ENCODE assay signal across 23 cellular contexts in the genomic region with DNA sequence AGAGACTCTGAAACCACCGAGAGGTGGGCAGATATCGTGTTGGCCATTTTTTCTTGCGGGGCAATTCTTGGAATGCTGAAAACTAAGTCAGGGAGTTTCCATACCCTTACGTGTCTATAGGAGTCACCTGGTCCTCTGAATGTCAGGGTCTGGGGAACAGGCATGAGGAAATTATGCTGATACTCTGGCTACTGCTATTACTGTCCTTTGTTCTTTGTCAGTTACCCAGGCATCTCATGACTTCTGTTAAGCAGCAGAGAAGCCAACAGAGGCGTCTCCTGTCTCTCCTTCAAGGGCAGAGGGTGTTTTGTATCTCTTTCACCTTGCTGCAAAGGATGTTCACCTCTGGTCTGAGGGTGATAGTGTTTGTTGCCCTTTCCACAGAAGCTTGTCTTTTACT.
A peak's percentile ranks its signal among the peaks of the same experiment; 100 is the strongest.
DNase-seq lines count a peak whose midpoint lies in the region; ATAC-seq and TF ChIP-seq lines count a peak whose summit lies in the region.
"Had no signal": no experiment of that assay in that cellular context is flagged by ENCODE, and none has a peak within 500 bp of the region (broad histone marks: within the 10 kb centered on the region; RNA-seq: fewer than 3 reads in every experiment).

No MANE protein-coding gene starts in this region.

- no peaks in the 10 kb centered on the region for H3K79me2 ChIP-seq in DND-41 (ENCODE audit: insufficient read depth, low read length)

- peaks cover 4% of the 10 kb centered on the region for H3K27me3 Mint-ChIP-seq in brain
- H3K27me3 Mint-ChIP-seq in nephron (ENCODE audit: low read depth) = no peaks in the 10 kb centered on the region
- H3K27me3 Mint-ChIP-seq: CD4-positive, alpha-beta T cell had no signal

- H3K36me3 ChIP-seq in DND-41 (ENCODE audit: insufficient read depth, low read length) (no peaks in the 10 kb centered on the region), KOPT-K1 (ENCODE audit: insufficient read depth, low read length) (no peaks in the 10 kb centered on the region)
- H3K36me3 ChIP-seq: BLaER1 treated with 17β-estradiol and CSF1 and Interleukin-3, amounts not matched to agents 10 nM and 100 nM had no signal

- DNase-seq in DND-41 = no peak
- DNase-seq in AG20443 (ENCODE audit: low spot score) = no peak
- no peak for DNase-seq in stimulated activated naive CD4-positive, alpha-beta T cell (lab: John Stamatoyannopoulos, UW)
- DNase-seq: AML-193; CD4-positive, alpha-beta T cell; COR-L47; MM.1S; NCI-H1092 treated with DMSO at 0.1 percent for 48 hours; NCI-H1436; NCI-H187; NCI-H2081 treated with DMSO at 0.1 percent for 48 hours; NCI-H2171; NCI-H345; NCI-H510A treated with DMSO at 0.1 percent for 48 hours; T-helper 2 cell had no signal

- H2AFZ ChIP-seq in DND-41 (ENCODE audit: low read depth, low read length) = peak overlapping the region; percentile 64

- no peaks in the 10 kb centered on the region for H4K20me1 ChIP-seq in DND-41 (ENCODE audit: insufficient read depth, low read length)
- H4K20me1 ChIP-seq: BLaER1 treated with 17β-estradiol and CSF1 and Interleukin-3, amounts not matched to agents 10 nM and 100 nM had no signal

- peak overlapping the region in 3 of 5 experiments; percentile 18 to 67 (median 56) for H3K27ac Mint-ChIP-seq in brain
- H3K27ac Mint-ChIP-seq in nephron = peak overlapping the region in 2 of 3 experiments; percentile 40 to 73
- H3K27ac Mint-ChIP-seq: CD4-positive, alpha-beta T cell had no signal

- H3K9ac ChIP-seq in DND-41 (ENCODE audit: low read depth, low read length) = no peak overlapping the region
- H3K9ac ChIP-seq: BLaER1 treated with 17β-estradiol and CSF1 and Interleukin-3, amounts not matched to agents 10 nM and 100 nM had no signal

- no peak overlapping the region for H3K4me3 ChIP-seq in DND-41 (ENCODE audit: low read depth in 1 of 2, low read length in 2 of 2)
- H3K4me3 ChIP-seq: BLaER1 treated with 17β-estradiol and CSF1 and Interleukin-3, amounts not matched to agents 10 nM and 100 nM; K562 had no signal

- no peaks in the 10 kb centered on the region for H3K36me3 Mint-ChIP-seq in brain
- no peaks in the 10 kb centered on the region for H3K36me3 Mint-ChIP-seq in nephron (ENCODE audit: low read depth)

- H3K9me3 Mint-ChIP-seq in brain (peaks cover 0 to 10% (median 0%) of the 10 kb centered on the region in 5 experiments), nephron (no peaks in the 10 kb centered on the region)
- H3K9me3 Mint-ChIP-seq: CD4-positive, alpha-beta T cell had no signal

- no peak overlapping the region for H3K27ac ChIP-seq in DND-41 (ENCODE audit: low read length)
- H3K27ac ChIP-seq in KOPT-K1 (ENCODE audit: low read depth, low read length, poor library complexity, severe bottlenecking) = peak overlapping the region; percentile 15
- H3K27ac ChIP-seq: BLaER1 treated with 17β-estradiol and CSF1 and Interleukin-3, amounts not matched to agents 10 nM and 100 nM had no signal

- 0 out of 3 replicates have a peak, but pooled peaks have one; percentile 27 for ATAC-seq in DND-41 (ENCODE audit: insufficient read depth, low read depth)
- no peak for ATAC-seq in GM18909 (IDR thresholded peaks at IDR 0.05; ENCODE audit: poor library complexity, unreplicated experiment)
- no peak for ATAC-seq in GM21423 (IDR thresholded peaks at IDR 0.05; ENCODE audit: unreplicated experiment)
- ATAC-seq: K562, SK-N-SH treated with all-trans-retinoic acid at 6 μM for 48 hours had no signal

- no peak overlapping the region for H3K4me2 ChIP-seq in DND-41 (ENCODE audit: insufficient read depth, low read length)
- H3K4me2 ChIP-seq: BLaER1 treated with 17β-estradiol and CSF1 and Interleukin-3, amounts not matched to agents 10 nM and 100 nM had no signal

- H3K4me1 Mint-ChIP-seq in brain (peaks cover 66% of the 10 kb centered on the region), nephron (peaks cover 61% of the 10 kb centered on the region)

- H3K4me1 ChIP-seq in DND-41 (ENCODE audit: insufficient read depth, low read length) = peaks cover 5% of the 10 kb centered on the region; the same call in 1 of the 2 replicates

- no peaks in the 10 kb centered on the region for H3K27me3 ChIP-seq in DND-41 (ENCODE audit: insufficient read depth, low read length, poor library complexity)
- H3K27me3 ChIP-seq: BLaER1 treated with 17β-estradiol and CSF1 and Interleukin-3, amounts not matched to agents 10 nM and 100 nM had no signal

- H3K9me3 ChIP-seq in DND-41 (ENCODE audit: insufficient read depth, low read length, severe bottlenecking) = no peaks in the 10 kb centered on the region
- H3K9me3 ChIP-seq in KOPT-K1 (ENCODE audit: insufficient read depth, low read length, poor library complexity, severe bottlenecking) = peaks cover 23% of the 10 kb centered on the region

- H3K4me3 Mint-ChIP-seq in brain (no peak overlapping the region), nephron (no peak overlapping the region)
- H3K4me3 Mint-ChIP-seq: CD4-positive, alpha-beta T cell had no signal

- TF ChIP-seq CTCF in DND-41 (IDR thresholded peaks at IDR 0.05; ENCODE audit: borderline replicate concordance, extremely low read depth, low read length, poor library complexity, severe bottlenecking) (no peak), brain (conservative IDR thresholded peaks at IDR 0.05) (no peak), nephron (IDR thresholded peaks at IDR 0.05; ENCODE audit: unreplicated experiment in 3 of 3) (no peak)
